Comparison of ENCODE assay signal across 17 cellular contexts in the genomic region with DNA sequence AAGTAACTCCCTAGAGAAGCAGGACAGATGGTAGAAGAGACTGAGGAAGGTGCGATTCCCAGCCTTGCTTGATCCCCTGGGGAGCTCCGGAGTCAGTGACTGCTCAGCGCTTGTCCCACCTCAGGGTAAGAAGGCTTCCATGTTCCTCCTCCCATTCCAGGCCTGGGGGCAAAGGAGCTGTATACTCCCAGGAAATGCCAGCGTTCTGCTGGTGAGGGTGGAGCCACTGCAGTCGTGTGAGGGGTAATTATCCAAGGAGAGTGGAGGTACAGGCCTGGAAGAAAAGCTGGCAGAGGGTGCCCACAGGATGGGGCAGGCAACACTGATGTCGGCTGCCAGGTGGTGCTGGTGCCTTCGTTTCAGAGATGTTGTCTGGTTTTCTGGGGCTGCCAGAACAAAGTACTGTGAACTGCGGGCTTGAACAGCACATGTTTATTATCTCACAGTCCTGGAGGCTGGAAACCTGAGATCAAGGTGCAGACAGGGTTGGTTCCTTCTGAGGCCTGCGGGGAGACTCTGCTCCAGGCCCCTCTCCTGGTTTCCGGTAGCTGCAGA. TPM values are rescaled to one million over a fixed set of nuclear protein-coding genes. Genes with fewer than 3 reads are reported as not detected.
DNase-seq lines count a peak whose midpoint lies in the region; ATAC-seq and TF ChIP-seq lines count a peak whose summit lies in the region.
"Had no signal": no experiment of that assay in that cellular context is flagged by ENCODE, and none has a peak within 500 bp of the region (broad histone marks: within the 10 kb centered on the region; RNA-seq: fewer than 3 reads in every experiment).

No MANE protein-coding gene starts in this region.

- no peak overlapping the region for H3K4me3 Mint-ChIP-seq in CD8-positive, alpha-beta memory T cell
- H3K4me3 Mint-ChIP-seq in glutamatergic neuron (ENCODE audit: unreplicated experiment), result no peak overlapping the region
- H3K4me3 Mint-ChIP-seq: activated B cell treated with CpG ODN at 0.5 μM for 24 hours; activated T-cell treated with anti-CD3 and anti-CD28 coated beads, Interleukin-2, amount 50 U/mL, for 4 hours; nephron progenitor cell had no signal

- no peaks in the 10 kb centered on the region for H3K27me3 ChIP-seq in CD8-positive, alpha-beta memory T cell (ENCODE audit: insufficient read depth, low read length, poor library complexity, severe bottlenecking)
- no peaks in the 10 kb centered on the region for H3K27me3 ChIP-seq in RWPE2 (ENCODE audit: insufficient read depth, poor library complexity, severe bottlenecking)
- H3K27me3 ChIP-seq in foreskin keratinocyte, result no peaks in the 10 kb centered on the region

- CTCF ChIA-PET in CD8-positive, alpha-beta memory T cell (lab: Charles Lee), result interaction anchor here (1.3 to 3.7 kb wide), 5 partner anchors 17 to 217 kb away, joined by 3 to 22 read pairs (median 5); no protein-coding TSS in a partner anchor

- TF ChIP-seq CTCF in AG09319 (IDR thresholded peaks at IDR 0.05; ENCODE audit: low read depth, low read length) (peak; percentile 15), RWPE2 (IDR thresholded peaks at IDR 0.05; ENCODE audit: poor library complexity, severe bottlenecking) (no peak), foreskin keratinocyte (conservative IDR thresholded peaks at IDR 0.05) (peak; percentile 45), glutamatergic neuron (IDR thresholded peaks at IDR 0.05; ENCODE audit: partially characterized antibody, unreplicated experiment) (no peak)

- H3K9me3 Mint-ChIP-seq in CD8-positive, alpha-beta memory T cell, result peaks cover 0 to 1% (median 0%) of the 10 kb centered on the region in 5 donors
- peaks cover 4% of the 10 kb centered on the region for H3K9me3 Mint-ChIP-seq in glutamatergic neuron (ENCODE audit: unreplicated experiment)
- H3K9me3 Mint-ChIP-seq: activated B cell treated with CpG ODN at 0.5 μM for 24 hours; activated T-cell treated with anti-CD3 and anti-CD28 coated beads, Interleukin-2, amount 50 U/mL, for 4 hours had no signal

- no peak overlapping the region for H3K4me3 ChIP-seq in CD8-positive, alpha-beta memory T cell (ENCODE audit: low read length)
- no peak overlapping the region for H3K4me3 ChIP-seq in RWPE2 (ENCODE audit: severe bottlenecking)
- H3K4me3 ChIP-seq: lower lobe of right lung, SK-N-MC had no signal

- H3K4me1 ChIP-seq in CD8-positive, alpha-beta memory T cell (ENCODE audit: insufficient read depth, low read length), result peaks cover 9% of the 10 kb centered on the region
- H3K4me1 ChIP-seq in RWPE2 (ENCODE audit: insufficient read depth, poor library complexity, severe bottlenecking), result no peaks in the 10 kb centered on the region
- H3K4me1 ChIP-seq in foreskin keratinocyte, result peaks cover 10% of the 10 kb centered on the region
- H3K4me1 ChIP-seq: lower lobe of right lung had no signal

- no peak for DNase-seq in AG09319 (ENCODE audit: extremely low read depth, low read depth)
- DNase-seq in CD8-positive, alpha-beta memory T cell, result peak in 3 of 5 donors; percentile 19 to 66 (median 56)
- no peak for DNase-seq in RWPE2 (ENCODE audit: low spot score)
- DNase-seq in foreskin keratinocyte, result peak in 1 of 2 donors; percentile 21
- DNase-seq in glutamatergic neuron, result no peak
- DNase-seq: activated B cell treated with CpG ODN at 0.5 μM for 24 hours; activated T-cell treated with anti-CD3 and anti-CD28 coated beads, Interleukin-2, amount 50 U/mL, for 4 hours; lower lobe of right lung; NCI-H1694 treated with DMSO at 0.1 percent for 48 hours; nephron progenitor cell had no signal

- peaks cover 0 to 4% (median 0%) of the 10 kb centered on the region in 3 donors for H3K4me1 Mint-ChIP-seq in CD8-positive, alpha-beta memory T cell
- H3K4me1 Mint-ChIP-seq in glutamatergic neuron (ENCODE audit: low read depth, unreplicated experiment), result peaks cover 10% of the 10 kb centered on the region
- H3K4me1 Mint-ChIP-seq: activated B cell treated with CpG ODN at 0.5 μM for 24 hours had no signal

- peak overlapping the region in 1 of 8 donors; percentile 19 for H3K27ac Mint-ChIP-seq in CD8-positive, alpha-beta memory T cell
- no peak overlapping the region for H3K27ac Mint-ChIP-seq in glutamatergic neuron (ENCODE audit: unreplicated experiment)
- H3K27ac Mint-ChIP-seq: activated B cell treated with CpG ODN at 0.5 μM for 24 hours had no signal

- no peaks in the 10 kb centered on the region for H3K9me3 ChIP-seq in CD8-positive, alpha-beta memory T cell (ENCODE audit: low read length)
- H3K9me3 ChIP-seq in RWPE2 (ENCODE audit: severe bottlenecking), result no peaks in the 10 kb centered on the region
- H3K9me3 ChIP-seq: lower lobe of right lung had no signal

- H3K27me3 Mint-ChIP-seq in CD8-positive, alpha-beta memory T cell, result peaks cover 0 to 3% of the 10 kb centered on the region in 2 donors
- H3K27me3 Mint-ChIP-seq in glutamatergic neuron (ENCODE audit: unreplicated experiment), result peaks cover 6% of the 10 kb centered on the region
- H3K27me3 Mint-ChIP-seq: activated B cell treated with CpG ODN at 0.5 μM for 24 hours had no signal

- no peak overlapping the region for H3K27ac ChIP-seq in CD8-positive, alpha-beta memory T cell (ENCODE audit: low read depth, low read length)
- H3K27ac ChIP-seq in RWPE2 (ENCODE audit: poor library complexity, severe bottlenecking), result no peak overlapping the region
- H3K27ac ChIP-seq in foreskin keratinocyte, result no peak overlapping the region
- H3K27ac ChIP-seq: KMS-11, lower lobe of right lung, SK-N-MC had no signal

- POLR2A ChIA-PET in CD8-positive, alpha-beta memory T cell (lab: Charles Lee), result no interaction called here

- H3K36me3 ChIP-seq in CD8-positive, alpha-beta memory T cell (ENCODE audit: insufficient read depth, low read length), result no peaks in the 10 kb centered on the region
- H3K36me3 ChIP-seq in RWPE2 (ENCODE audit: low read depth), result no peaks in the 10 kb centered on the region
- H3K36me3 ChIP-seq: lower lobe of right lung had no signal

- ATAC-seq in RWPE2 (ENCODE audit: low read depth) (peak; percentile 60), foreskin keratinocyte (peak; percentile 65), HG02973 (IDR thresholded peaks at IDR 0.05; ENCODE audit: unreplicated experiment) (no peak), HG03045 (IDR thresholded peaks at IDR 0.05; ENCODE audit: unreplicated experiment) (no peak)
- ATAC-seq: activated T-cell treated with anti-CD3 and anti-CD28 coated beads, Interleukin-2, amount 50 U/mL, for 4 hours; lower lobe of right lung had no signal

- H3K36me3 Mint-ChIP-seq in CD8-positive, alpha-beta memory T cell, result no peaks in the 10 kb centered on the region
- H3K36me3 Mint-ChIP-seq in glutamatergic neuron (ENCODE audit: unreplicated experiment), result peaks cover 9% of the 10 kb centered on the region

RNA-seq across cellular contexts. Expression of gene APBA2, which starts 12.1 kb away (rescaled TPM):
- 10 to 100 TPM; 15.7 to 18.0 TPM for total RNA-seq in CD8-positive, alpha-beta memory T cell
- polyA plus RNA-seq in CD8-positive, alpha-beta memory T cell, result 38.8 TPM
- 13.9 and 21.1 TPM in 2 replicates for total RNA-seq in foreskin keratinocyte
- polyA plus RNA-seq in foreskin keratinocyte, result 7.3 and 11.3 TPM in 2 replicates
- total RNA-seq in glutamatergic neuron (ENCODE audit: unreplicated experiment), result 166 TPM
- total RNA-seq: activated B cell treated with CpG ODN at 0.5 μM for 24 hours had no signal

RNA-seq across cellular contexts. Expression of gene GOLGA6L7, which starts 25.2 kb away (rescaled TPM):
- total RNA-seq in CD8-positive, alpha-beta memory T cell, result not detected
- not detected for polyA plus RNA-seq in CD8-positive, alpha-beta memory T cell
- total RNA-seq in foreskin keratinocyte (not detected in 2 replicates), glutamatergic neuron (ENCODE audit: unreplicated experiment) (not detected)
- not detected in 2 replicates for polyA plus RNA-seq in foreskin keratinocyte
- total RNA-seq: activated B cell treated with CpG ODN at 0.5 μM for 24 hours; activated T-cell treated with anti-CD3 and anti-CD28 coated beads, Interleukin-2, amount 50 U/mL, for 4 hours; dermis microvascular lymphatic vessel endothelial cell; fibroblast of lung; lower lobe of right lung; skeletal muscle tissue had no signal
- polyA plus RNA-seq: fibroblast of lung had no signal

Comparison
In these comparisons a context has a peak if more than half of its experiments do, and no peak if none do; other contexts are left out.
1. DNase-seq: peak in CD8-positive, alpha-beta memory T cell (3 of 5); none in AG09319 (single experiment), RWPE2 (single experiment) and glutamatergic neuron (single experiment).
2. CTCF ChIP-seq: peak in AG09319 (single experiment) and foreskin keratinocyte (single experiment); none in RWPE2 (single experiment) and glutamatergic neuron (single experiment).
3. ATAC-seq: peak in RWPE2 (single experiment) and foreskin keratinocyte (single experiment); none in HG02973 (single experiment) and HG03045 (single experiment).